In genomic region chr3:119690043-119690656, GRCh38 we compare ENCODE assay signal across 8 cellular contexts. TPM values are rescaled to one million over a fixed set of nuclear protein-coding genes. Genes with fewer than 3 reads are reported as not detected.
DNase-seq lines count a peak whose midpoint lies in the region; ATAC-seq and TF ChIP-seq lines count a peak whose summit lies in the region.

No MANE protein-coding gene starts in this region.

- H3K4me3 ChIP-seq in AG09309 (ENCODE audit: control insufficient read depth, low read depth, low read length), result no peak overlapping the region
- no peak overlapping the region for H3K4me3 ChIP-seq in WERI-Rb-1 (ENCODE audit: low read depth, low read length)

- no peaks in the 10 kb centered on the region for H3K36me3 ChIP-seq in WERI-Rb-1

- TF ChIP-seq CTCF in AG09309 (IDR thresholded peaks at IDR 0.05; ENCODE audit: control insufficient read depth, insufficient read depth, low read depth, low read length, missing control alignments), result peak; percentile 44
- TF ChIP-seq CTCF in WERI-Rb-1 (IDR thresholded peaks at IDR 0.05; ENCODE audit: low read depth, low read length), result peak; percentile 32

- H3K27me3 ChIP-seq in WERI-Rb-1 (ENCODE audit: insufficient read depth, low read depth, severe bottlenecking), result no peaks in the 10 kb centered on the region

- ATAC-seq in GM21723 (IDR thresholded peaks at IDR 0.05; ENCODE audit: unreplicated experiment) (no peak), GM19455 (IDR thresholded peaks at IDR 0.05; ENCODE audit: unreplicated experiment) (no peak)

- no peaks in the 10 kb centered on the region for H3K9me3 ChIP-seq in WERI-Rb-1 (ENCODE audit: severe bottlenecking)

- DNase-seq in AG09309 (ENCODE audit: low read depth) (no peak), H4 (ENCODE audit: low spot score) (peak; percentile 36), WERI-Rb-1 (no peak), left kidney (ENCODE audit: low read depth, low spot score) (peak; percentile 33), DMS79 (lab: John Stamatoyannopoulos, UW) (no peak), 8988T (no peak)

- no peak overlapping the region for H3K27ac ChIP-seq in WERI-Rb-1

RNA-seq across cellular contexts. Expression of gene CFAP91, which starts 12.7 kb away (rescaled TPM):
- total RNA-seq in H4 (2014; rRNA removed; shearing (Covaris generic)), result 0.17 TPM in 1 of 2 replicates, not detected in the other

RNA-seq across cellular contexts. Expression of gene COX17, which starts 12.9 kb away (rescaled TPM):
- total RNA-seq in H4 (2014; rRNA removed; shearing (Covaris generic)), result 90.9 and 100 TPM in 2 replicates

RNA-seq across cellular contexts. Expression of gene POPDC2, which starts 29.8 kb away (rescaled TPM):
- total RNA-seq in H4 (2014; rRNA removed; shearing (Covaris generic)), result 0.06 and 0.54 TPM in 2 replicates

Comparison
In these comparisons a context has a peak if more than half of its experiments do, and no peak if none do; other contexts are left out.
1. DNase-seq: peak in H4 (single experiment) and left kidney (single experiment); none in AG09309 (single experiment), WERI-Rb-1 (single experiment), DMS79 (single experiment) and 8988T (single experiment).